Comparison of ENCODE assay signal across 14 cellular contexts in genomic region chr15:78481917-78482316, GRCh38. TPM values are rescaled to one million over a fixed set of nuclear protein-coding genes. Genes with fewer than 3 reads are reported as not detected.
DNase-seq lines count a peak whose midpoint lies in the region; ATAC-seq and TF ChIP-seq lines count a peak whose summit lies in the region.
"Had no signal": no experiment of that assay in that cellular context is flagged by ENCODE, and none has a peak within 500 bp of the region (broad histone marks: within the 10 kb centered on the region; RNA-seq: fewer than 3 reads in every experiment).

No MANE protein-coding gene starts in this region.

- H3K9me3 Mint-ChIP-seq in GM23338 = no peaks in the 10 kb centered on the region
- no peaks in the 10 kb centered on the region for H3K9me3 Mint-ChIP-seq in endodermal cell
- H3K9me3 Mint-ChIP-seq in neural progenitor cell = no peaks in the 10 kb centered on the region
- no peaks in the 10 kb centered on the region for H3K9me3 Mint-ChIP-seq in stimulated activated naive B cell treated with anti-CD40 and anti-IgM and Interleukin-4, amounts not matched to agents 10 μg/mL and 1 μg/mL and 100 μg/mL, for 72 hours
- H3K9me3 Mint-ChIP-seq in type B pancreatic cell = no peaks in the 10 kb centered on the region
- no peaks in the 10 kb centered on the region for H3K9me3 Mint-ChIP-seq in activated naive CD4-positive, alpha-beta T cell treated with anti-CD3 and anti-CD28 coated beads, Interleukin-2, amount 10 ng/mL, durations not matched to agents 7 days and 5 days
- H3K9me3 Mint-ChIP-seq: CD4-positive, alpha-beta memory T cell; HFFc6 had no signal

- peak overlapping the region; percentile 60; the same call in 1 of the 2 replicates for H3K27ac ChIP-seq in GM23338 (ENCODE audit: low read depth)
- H3K27ac ChIP-seq in RWPE1 = peak overlapping the region; percentile 19; the same call in 1 of the 2 replicates
- H3K27ac ChIP-seq in endodermal cell (ENCODE audit: low read depth, low read length) = no peak overlapping the region
- H3K27ac ChIP-seq in neural progenitor cell = peak overlapping the region; percentile 20
- H3K27ac ChIP-seq: C4-2B had no signal

- H3K9me3 ChIP-seq in endodermal cell (ENCODE audit: control insufficient read depth, low read length) = no peaks in the 10 kb centered on the region
- H3K9me3 ChIP-seq in neural progenitor cell (ENCODE audit: low read depth) = no peaks in the 10 kb centered on the region
- H3K9me3 ChIP-seq: BE2C, HAP-1 had no signal

- CTCF ChIA-PET in RWPE1 (lab: Yijun Ruan, JAX) = interaction anchor here (0.6 to 1.1 kb wide), 4 partner anchors 12 to 1212 kb away, joined by 3 to 4 read pairs (median 4); no protein-coding TSS in a partner anchor
- CTCF ChIA-PET in activated naive CD4-positive, alpha-beta T cell treated with anti-CD3 and anti-CD28 coated beads, Interleukin-2, amount 10 ng/mL, durations not matched to agents 7 days and 5 days (lab: Charles Lee) = interaction anchor here (0.9 to 1.6 kb wide), 2 partner anchors 12 to 13 kb away, joined by 3 to 4 read pairs; no protein-coding TSS in a partner anchor

- H3K36me3 ChIP-seq in GM23338 (ENCODE audit: insufficient read depth) (peaks cover 46% of the 10 kb centered on the region), endodermal cell (ENCODE audit: control insufficient read depth, insufficient read depth, low read length) (peaks cover 82% of the 10 kb centered on the region), neural progenitor cell (peaks cover 43% of the 10 kb centered on the region)

- H3K79me2 ChIP-seq in GM23338 (replicated peaks; ENCODE audit: insufficient read depth) (0 out of 2 replicates have a peak, but pooled peaks cover 3% of the 10 kb centered on the region), neural progenitor cell (ENCODE audit: low read depth) (no peaks in the 10 kb centered on the region)

- H3K9ac ChIP-seq in endodermal cell (ENCODE audit: extremely low read depth, low read length, poor library complexity, severe bottlenecking) (no peak overlapping the region), neural progenitor cell (no peak overlapping the region)

- H3K9me2 ChIP-seq in GM23338 (ENCODE audit: insufficient read depth) = no peaks in the 10 kb centered on the region

- H3K4me1 Mint-ChIP-seq in GM23338 (no peaks in the 10 kb centered on the region), endodermal cell (no peaks in the 10 kb centered on the region), neural progenitor cell (no peaks in the 10 kb centered on the region), type B pancreatic cell (ENCODE audit: unreplicated experiment) (peaks cover 4% of the 10 kb centered on the region)
- peaks cover 0 to 4% of the 10 kb centered on the region in 2 donors for H3K4me1 Mint-ChIP-seq in stimulated activated naive B cell treated with anti-CD40 and anti-IgM and Interleukin-4, amounts not matched to agents 10 μg/mL and 1 μg/mL and 100 μg/mL, for 72 hours
- no peaks in the 10 kb centered on the region for H3K4me1 Mint-ChIP-seq in activated naive CD4-positive, alpha-beta T cell treated with anti-CD3 and anti-CD28 coated beads, Interleukin-2, amount 10 ng/mL, durations not matched to agents 7 days and 5 days

- no peak for DNase-seq in GM23338 (ENCODE audit: low spot score)
- DNase-seq in RWPE1 (ENCODE audit: low spot score) = no peak
- DNase-seq in endodermal cell = no peak
- no peak for DNase-seq in neural progenitor cell (ENCODE audit: low spot score)
- no peak for DNase-seq in stimulated activated naive B cell treated with anti-CD40 and anti-IgM and Interleukin-4, amounts not matched to agents 10 μg/mL and 1 μg/mL and 100 μg/mL, for 72 hours
- no peak for DNase-seq in GM10266 (ENCODE audit: extremely low spot score)
- no peak for DNase-seq in type B pancreatic cell (ENCODE audit: extremely low spot score, unreplicated experiment)
- no peak for DNase-seq in activated naive CD4-positive, alpha-beta T cell treated with anti-CD3 and anti-CD28 coated beads, Interleukin-2, amount 10 ng/mL, durations not matched to agents 7 days and 5 days
- DNase-seq: DMS79 had no signal

- H3K4me3 Mint-ChIP-seq in GM23338 (no peak overlapping the region), endodermal cell (no peak overlapping the region), neural progenitor cell (no peak overlapping the region), type B pancreatic cell (no peak overlapping the region)
- no peak overlapping the region for H3K4me3 Mint-ChIP-seq in stimulated activated naive B cell treated with anti-CD40 and anti-IgM and Interleukin-4, amounts not matched to agents 10 μg/mL and 1 μg/mL and 100 μg/mL, for 72 hours
- H3K4me3 Mint-ChIP-seq in activated naive CD4-positive, alpha-beta T cell treated with anti-CD3 and anti-CD28 coated beads, Interleukin-2, amount 10 ng/mL, durations not matched to agents 7 days and 5 days = no peak overlapping the region
- H3K4me3 Mint-ChIP-seq: CD4-positive, alpha-beta memory T cell; HFFc6 had no signal

- no peak overlapping the region for H3K4me3 ChIP-seq in GM23338
- H3K4me3 ChIP-seq in endodermal cell (ENCODE audit: low read length) = no peak overlapping the region
- no peak overlapping the region for H3K4me3 ChIP-seq in neural progenitor cell
- H3K4me3 ChIP-seq: HAP-1 had no signal

- H3K4me1 ChIP-seq in GM23338 (ENCODE audit: insufficient read depth) = no peaks in the 10 kb centered on the region
- no peaks in the 10 kb centered on the region for H3K4me1 ChIP-seq in endodermal cell (ENCODE audit: control insufficient read depth, insufficient read depth, low read length)
- no peaks in the 10 kb centered on the region for H3K4me1 ChIP-seq in neural progenitor cell
- H3K4me1 ChIP-seq: HAP-1 had no signal

- H3K36me3 Mint-ChIP-seq in GM23338 (ENCODE audit: low read depth) (peaks cover 79% of the 10 kb centered on the region), endodermal cell (ENCODE audit: low read depth) (peaks cover 71% of the 10 kb centered on the region), neural progenitor cell (peaks cover 15% of the 10 kb centered on the region), type B pancreatic cell (peaks cover 25% of the 10 kb centered on the region)
- H3K36me3 Mint-ChIP-seq in stimulated activated naive B cell treated with anti-CD40 and anti-IgM and Interleukin-4, amounts not matched to agents 10 μg/mL and 1 μg/mL and 100 μg/mL, for 72 hours = peaks cover 25 to 30% of the 10 kb centered on the region in 2 donors
- H3K36me3 Mint-ChIP-seq in activated naive CD4-positive, alpha-beta T cell treated with anti-CD3 and anti-CD28 coated beads, Interleukin-2, amount 10 ng/mL, durations not matched to agents 7 days and 5 days = peaks cover 45% of the 10 kb centered on the region

- peaks cover 9% of the 10 kb centered on the region for H4K20me1 ChIP-seq in GM23338 (replicated peaks; ENCODE audit: insufficient read depth)
- H4K20me1 ChIP-seq in neural progenitor cell (ENCODE audit: low read depth) = no peaks in the 10 kb centered on the region

- H3K27ac Mint-ChIP-seq in GM23338 (peak overlapping the region; percentile 15; the same call in 1 of the 2 replicates), endodermal cell (peak overlapping the region; percentile 85), neural progenitor cell (no peak overlapping the region), type B pancreatic cell (no peak overlapping the region)
- no peak overlapping the region for H3K27ac Mint-ChIP-seq in stimulated activated naive B cell treated with anti-CD40 and anti-IgM and Interleukin-4, amounts not matched to agents 10 μg/mL and 1 μg/mL and 100 μg/mL, for 72 hours
- no peak overlapping the region for H3K27ac Mint-ChIP-seq in activated naive CD4-positive, alpha-beta T cell treated with anti-CD3 and anti-CD28 coated beads, Interleukin-2, amount 10 ng/mL, durations not matched to agents 7 days and 5 days
- H3K27ac Mint-ChIP-seq: HFFc6 had no signal

- no peaks in the 10 kb centered on the region for H3F3A ChIP-seq in GM23338 (replicated peaks; ENCODE audit: low read depth)
- peaks cover 36% of the 10 kb centered on the region for H3F3A ChIP-seq in neural progenitor cell (ENCODE audit: low read depth)

- H3K27me3 ChIP-seq in GM23338 (ENCODE audit: insufficient read depth) (no peaks in the 10 kb centered on the region), endodermal cell (ENCODE audit: control insufficient read depth, insufficient read depth, low read length, poor library complexity, severe bottlenecking) (no peaks in the 10 kb centered on the region), neural progenitor cell (no peaks in the 10 kb centered on the region)
- H3K27me3 ChIP-seq: BE2C had no signal

- H3K27me3 Mint-ChIP-seq in GM23338 (ENCODE audit: insufficient read depth, low read depth, poor library complexity) (peaks cover 3% of the 10 kb centered on the region), endodermal cell (ENCODE audit: insufficient read depth) (no peaks in the 10 kb centered on the region), neural progenitor cell (ENCODE audit: insufficient read depth, low read depth) (no peaks in the 10 kb centered on the region), type B pancreatic cell (no peaks in the 10 kb centered on the region)
- no peaks in the 10 kb centered on the region for H3K27me3 Mint-ChIP-seq in stimulated activated naive B cell treated with anti-CD40 and anti-IgM and Interleukin-4, amounts not matched to agents 10 μg/mL and 1 μg/mL and 100 μg/mL, for 72 hours
- H3K27me3 Mint-ChIP-seq in activated naive CD4-positive, alpha-beta T cell treated with anti-CD3 and anti-CD28 coated beads, Interleukin-2, amount 10 ng/mL, durations not matched to agents 7 days and 5 days = no peaks in the 10 kb centered on the region
- H3K27me3 Mint-ChIP-seq: CD4-positive, alpha-beta memory T cell had no signal

- no peak for ATAC-seq in GM23338
- no peak for ATAC-seq in stimulated activated naive B cell treated with anti-CD40 and anti-IgM and Interleukin-4, amounts not matched to agents 10 μg/mL and 1 μg/mL and 100 μg/mL, for 72 hours (replicated peaks)

- 84 to 85% methylated on average over 4 to 6 of the region's 7 CpGs for WGBS in endodermal cell (ENCODE audit: insufficient coverage in 1 of 2, insufficient read length in 1 of 2), 2 experiments

- TF ChIP-seq CTCF in GM23338 (conservative IDR thresholded peaks at IDR 0.05; ENCODE audit: low read depth in 2 of 2) (no peak), RWPE1 (conservative IDR thresholded peaks at IDR 0.05; ENCODE audit: low read depth) (no peak), endodermal cell (conservative IDR thresholded peaks at IDR 0.05) (no peak), neural progenitor cell (IDR thresholded peaks at IDR 0.05) (no peak), GM10266 (IDR thresholded peaks at IDR 0.05; ENCODE audit: control insufficient read depth, insufficient read depth, low read depth, missing control alignments) (no peak), type B pancreatic cell (conservative IDR thresholded peaks at IDR 0.05) (no peak)

- H2AFZ ChIP-seq in GM23338 = no peak overlapping the region
- H2AFZ ChIP-seq in neural progenitor cell (replicated peaks) = no peak overlapping the region

- POLR2A ChIA-PET in RWPE1 (lab: Yijun Ruan, JAX; ENCODE audit: low non-redundant PET) = no interaction called here

- H3K4me2 ChIP-seq in GM23338 (no peak overlapping the region), neural progenitor cell (no peak overlapping the region)

RNA-seq across cellular contexts. Expression of gene HYKK, which starts 25.5 kb away (rescaled TPM):
- total RNA-seq in GM23338 (2014; rRNA removed; shearing (Covaris generic)) = 5.0 and 5.5 TPM in 2 replicates
- 2.9 and 4.0 TPM in 2 replicates for polyA plus RNA-seq in GM23338 (2016; fragmentation: Nextera tagmentation; extraction: Ambion mirVana)
- total RNA-seq in endodermal cell = 1 to 10 TPM; 3.9 to 4.2 TPM
- 1.7 TPM for polyA plus RNA-seq in endodermal cell (2013, experiment 1 of 2)
- polyA plus RNA-seq in endodermal cell (2013, experiment 2 of 2) = 0.99 TPM
- 2.0 and 10.2 TPM in 2 replicates for total RNA-seq in neural progenitor cell (ENCODE audit: low replicate concordance)
- 3.3 and 6.8 TPM in 2 replicates for total RNA-seq in type B pancreatic cell (ENCODE audit: low replicate concordance)

RNA-seq across cellular contexts. Expression of gene IREB2, which starts 43.9 kb away (rescaled TPM):
- 68.4 and 78.2 TPM in 2 replicates for total RNA-seq in GM23338 (2014; rRNA removed; shearing (Covaris generic))
- 19.2 and 23.4 TPM in 2 replicates for polyA plus RNA-seq in GM23338 (2016; fragmentation: Nextera tagmentation; extraction: Ambion mirVana)
- total RNA-seq in endodermal cell (10 to 100 TPM; 81.4 to 92.6 TPM), neural progenitor cell (ENCODE audit: low replicate concordance) (55.7 and 87.7 TPM in 2 replicates), type B pancreatic cell (ENCODE audit: low replicate concordance) (76.9 and 83.8 TPM in 2 replicates)
- polyA plus RNA-seq in endodermal cell (2013, experiment 1 of 2) = 57.5 TPM
- polyA plus RNA-seq in endodermal cell (2013, experiment 2 of 2) = 59.7 TPM

RNA-seq across cellular contexts. Expression of gene PSMA4, which starts 58.3 kb away (rescaled TPM):
- 301 and 322 TPM in 2 replicates for total RNA-seq in GM23338 (2014; rRNA removed; shearing (Covaris generic))
- polyA plus RNA-seq in GM23338 (2016; fragmentation: Nextera tagmentation; extraction: Ambion mirVana) = 466 and 552 TPM in 2 replicates
- total RNA-seq in endodermal cell = 100 to 1,000 TPM; 250 to 254 TPM
- 287 TPM for polyA plus RNA-seq in endodermal cell (2013, experiment 1 of 2)
- polyA plus RNA-seq in endodermal cell (2013, experiment 2 of 2) = 280 TPM
- 368 and 595 TPM in 2 replicates for total RNA-seq in neural progenitor cell (ENCODE audit: low replicate concordance)
- 182 and 209 TPM in 2 replicates for total RNA-seq in type B pancreatic cell (ENCODE audit: low replicate concordance)

Comparison
In these comparisons a context has a peak if more than half of its experiments do, and no peak if none do; other contexts are left out.
1. H3K27ac Mint-ChIP-seq: peak in GM23338 (single experiment) and endodermal cell (single experiment); none in neural progenitor cell (single experiment), stimulated activated naive B cell treated with anti-CD40 and anti-IgM and Interleukin-4, amounts not matched to agents 10 μg/mL and 1 μg/mL and 100 μg/mL, for 72 hours (single experiment), type B pancreatic cell (single experiment) and activated naive CD4-positive, alpha-beta T cell treated with anti-CD3 and anti-CD28 coated beads, Interleukin-2, amount 10 ng/mL, durations not matched to agents 7 days and 5 days (single experiment).